In genomic region chr11:76739798-76740197, GRCh38 we compare ENCODE assay signal across 31 cellular contexts.
"Had no signal": no experiment of that assay in that cellular context is flagged by ENCODE, and none has a peak within 500 bp of the region (broad histone marks: within the 10 kb centered on the region; RNA-seq: fewer than 3 reads in every experiment).

No MANE protein-coding gene starts in this region.

- FAIRE-seq: colon, endometrium, endothelial cell of umbilical vein, TTC549 had no signal

- DNase-seq: activated CD4-positive, alpha-beta memory T cell treated with anti-CD3 and anti-CD28 coated beads for 36 hours; activated CD4-positive, alpha-beta T cell treated with anti-CD3 and anti-CD28 coated beads for 1 hour; activated CD4-positive, alpha-beta T cell treated with anti-CD3 and anti-CD28 coated beads, Interleukin-2, amount 10 ng/mL, durations not matched to agents 24 days and 14 days; activated CD8-positive, alpha-beta memory T cell treated with anti-CD3 and anti-CD28 coated beads, Interleukin-2, amount 10 ng/mL, durations not matched to agents 7 days and 5 days; activated CD8-positive, alpha-beta memory T cell treated with anti-CD3 and anti-CD28 coated beads, Interleukin-2, amount 50 U/mL, for 4 hours; activated CD8-positive, alpha-beta T cell treated with anti-CD3 and anti-CD28 coated beads, Interleukin-2, amount 10 ng/mL, durations not matched to agents 7 days and 5 days; activated effector memory CD4-positive, alpha-beta T cell treated with anti-CD3 and anti-CD28 coated beads, Interleukin-2, amount 50 U/mL, for 16 hours; activated naive CD4-positive, alpha-beta T cell treated with anti-CD3 and anti-CD28 coated beads for 36 hours; activated naive CD8-positive, alpha-beta T cell treated with anti-CD3 and anti-CD28 coated beads for 36 hours; activated naive CD8-positive, alpha-beta T cell treated with anti-CD3 and anti-CD28 coated beads, Interleukin-2, amount 50 U/mL, for 24 hours; activated T-cell treated with anti-CD3 and anti-CD28 coated beads, Interleukin-2, amount 50 U/mL, for 1 hour; activated T-cell treated with anti-CD3 and anti-CD28 coated beads, Interleukin-2, amount 50 U/mL, for 48 hours; adrenal gland; amygdala; body of pancreas; caudate nucleus; cortex of kidney; dermis blood vessel endothelial cell; effector CD4-positive, alpha-beta T cell; foreskin keratinocyte; gastrocnemius medialis; glutamatergic neuron; heart left ventricle; T-helper 2 cell had no signal

- H3K36me3 ChIP-seq: adrenal gland, gastrocnemius medialis, heart left ventricle had no signal

- H3K27ac ChIP-seq: body of pancreas, epithelial cell of prostate, foreskin keratinocyte, gastrocnemius medialis, heart left ventricle, VCaP had no signal

- H3K4me1 ChIP-seq: adrenal gland, body of pancreas, foreskin keratinocyte, gastrocnemius medialis had no signal

- H3K27me3 ChIP-seq: adrenal gland, body of pancreas, foreskin keratinocyte, gastrocnemius medialis, heart left ventricle had no signal

- H3K9me3 ChIP-seq: adrenal gland, body of pancreas, gastrocnemius medialis, heart left ventricle had no signal

- ATAC-seq: activated CD8-positive, alpha-beta memory T cell treated with anti-CD3 and anti-CD28 coated beads, Interleukin-2, amount 10 ng/mL, durations not matched to agents 7 days and 5 days; activated CD8-positive, alpha-beta T cell treated with anti-CD3 and anti-CD28 coated beads, Interleukin-2, amount 10 ng/mL, durations not matched to agents 7 days and 5 days; activated naive CD8-positive, alpha-beta T cell treated with anti-CD3 and anti-CD28 coated beads, Interleukin-2, amount 50 U/mL, for 24 hours; body of pancreas; foreskin keratinocyte; gastrocnemius medialis; WTC11 had no signal

- H3K4me3 ChIP-seq: adrenal gland, body of pancreas, gastrocnemius medialis, heart left ventricle had no signal
